8 cellular contexts compared by ENCODE assay signal in genomic region chr11:15509082-15509481, GRCh38.
"Had no signal": no experiment of that assay in that cellular context is flagged by ENCODE, and none has a peak within 500 bp of the region (broad histone marks: within the 10 kb centered on the region; RNA-seq: fewer than 3 reads in every experiment).

No MANE protein-coding gene starts in this region.

- H3K4me3 ChIP-seq: K562 had no signal

- FAIRE-seq: HTR-8/SVneo, K562 had no signal

- H3K27me3 Mint-ChIP-seq: IgD-negative memory B cell had no signal

- H3K27ac ChIP-seq: HL-60, KMS-11 had no signal

- H3K4me3 Mint-ChIP-seq: IgD-negative memory B cell had no signal

- H3K36me3 Mint-ChIP-seq: IgD-negative memory B cell had no signal

- H3K9ac ChIP-seq: KMS-11 had no signal

- H3K4me2 ChIP-seq: KMS-11 had no signal

- DNase-seq: IMR-90, KBM-7, KG1 had no signal

- ATAC-seq: K562 had no signal

- H3K27ac Mint-ChIP-seq: IgD-negative memory B cell had no signal
